In genomic region chr2:151978709-151979108, GRCh38 we compare ENCODE assay signal across 20 cellular contexts.
"Had no signal": no experiment of that assay in that cellular context is flagged by ENCODE, and none has a peak within 500 bp of the region (broad histone marks: within the 10 kb centered on the region; RNA-seq: fewer than 3 reads in every experiment).

No MANE protein-coding gene starts in this region.

- H3K4me1 ChIP-seq: heart left ventricle, parathyroid adenoma, sigmoid colon, tibial artery, upper lobe of right lung had no signal

- H3K9me3 ChIP-seq: heart left ventricle, sigmoid colon, suprapubic skin, tibial artery, upper lobe of right lung, vagina had no signal

- H3K9me3 Mint-ChIP-seq: naive thymus-derived CD8-positive, alpha-beta T cell had no signal

- H3K27me3 ChIP-seq: dorsolateral prefrontal cortex, heart left ventricle, sigmoid colon, suprapubic skin, tibial artery, upper lobe of right lung, vagina had no signal

- ATAC-seq: esophagus mucosa; heart left ventricle; left lobe of liver; naive thymus-derived CD8-positive, alpha-beta T cell; upper lobe of right lung had no signal

- H3K36me3 Mint-ChIP-seq: naive thymus-derived CD8-positive, alpha-beta T cell had no signal

- H3K79me2 ChIP-seq: parathyroid adenoma had no signal

- H3K27ac ChIP-seq: heart left ventricle, parathyroid adenoma, sigmoid colon, skin epidermis, suprapubic skin, tibial artery, upper lobe of right lung, vagina had no signal

- DNase-seq: cortex of kidney; effector CD8-positive, alpha-beta T cell; hippocampal formation; kidney glomerular epithelial cell; mammary epithelial cell; naive thymus-derived CD8-positive, alpha-beta T cell; sigmoid colon; stimulated activated CD4-positive, alpha-beta T cell treated with anti-CD3 and anti-CD28 coated beads, Interleukin-2, amount 100 ng/mL, for 24 hours; stimulated activated naive CD4-positive, alpha-beta T cell treated with Interleukin-2 at 50 U/mL for 16 hours; tibial artery; upper lobe of right lung had no signal

- H3K27ac Mint-ChIP-seq: naive thymus-derived CD8-positive, alpha-beta T cell had no signal

- H3K4me3 Mint-ChIP-seq: naive thymus-derived CD8-positive, alpha-beta T cell had no signal

- H3K36me3 ChIP-seq: heart left ventricle, sigmoid colon, suprapubic skin, tibial artery, upper lobe of right lung, vagina had no signal

- FAIRE-seq: frontal cortex had no signal

- H3K9ac ChIP-seq: parathyroid adenoma had no signal

- H3K4me3 ChIP-seq: dorsolateral prefrontal cortex, heart left ventricle, sigmoid colon, skin epidermis, suprapubic skin, tibial artery, upper lobe of right lung, vagina had no signal

- H2AFZ ChIP-seq: parathyroid adenoma had no signal
